In genomic region chrX:109347618-109348017, GRCh38 we compare ENCODE assay signal across 12 cellular contexts.
DNase-seq lines count a peak whose midpoint lies in the region; ATAC-seq and TF ChIP-seq lines count a peak whose summit lies in the region.
"Had no signal": no experiment of that assay in that cellular context is flagged by ENCODE, and none has a peak within 500 bp of the region (broad histone marks: within the 10 kb centered on the region; RNA-seq: fewer than 3 reads in every experiment).

No MANE protein-coding gene starts in this region.

- ATAC-seq in upper lobe of right lung (peak; percentile 51), GM21619 (IDR thresholded peaks at IDR 0.05; ENCODE audit: unreplicated experiment) (no peak), HG03378 (IDR thresholded peaks at IDR 0.05; ENCODE audit: unreplicated experiment) (no peak)

- CTCF ChIA-PET in activated naive CD4-positive, alpha-beta T cell treated with anti-CD3 and anti-CD28 coated beads for 36 hours (lab: Charles Lee): no interaction called here

- H3K9me3 ChIP-seq in upper lobe of right lung: no peaks in the 10 kb centered on the region
- H3K9me3 ChIP-seq: upper lobe of left lung had no signal

- in situ Hi-C loops in SK-MEL-5 (cut with HindIII; ENCODE audit: low pct_unique_long_range_greater_than_20kb, low sequenced_read_pairs): no loop called here

- no peaks in the 10 kb centered on the region for H3K9me3 Mint-ChIP-seq in activated naive CD4-positive, alpha-beta T cell treated with anti-CD3 and anti-CD28 coated beads for 36 hours

- H3K27me3 Mint-ChIP-seq in activated naive CD4-positive, alpha-beta T cell treated with anti-CD3 and anti-CD28 coated beads for 36 hours (ENCODE audit: low read depth): no peaks in the 10 kb centered on the region

- H3K36me3 ChIP-seq in upper lobe of right lung: no peaks in the 10 kb centered on the region
- H3K36me3 ChIP-seq: upper lobe of left lung had no signal

- H3K36me3 Mint-ChIP-seq in activated naive CD4-positive, alpha-beta T cell treated with anti-CD3 and anti-CD28 coated beads for 36 hours (ENCODE audit: low read depth): no peaks in the 10 kb centered on the region

- H3K27me3 ChIP-seq in upper lobe of right lung: no peaks in the 10 kb centered on the region
- H3K27me3 ChIP-seq: upper lobe of left lung had no signal

- no peak for TF ChIP-seq CTCF in upper lobe of right lung (IDR thresholded peaks at IDR 0.05)

- peak; percentile 11 for DNase-seq in activated naive CD4-positive, alpha-beta T cell treated with anti-CD3 and anti-CD28 coated beads for 36 hours
- DNase-seq in activated naive CD4-positive, alpha-beta T cell treated with Interleukin-2 at 50 U/mL for 16 hours: no peak
- DNase-seq in SK-MEL-5 (ENCODE audit: low read depth, low spot score) (peak; percentile 57), glomerular endothelial cell (ENCODE audit: extremely low read depth, low read depth, low spot score) (peak; percentile 42), upper lobe of right lung (no peak)
- no peak for DNase-seq in stimulated activated CD4-positive, alpha-beta T cell treated with anti-CD3 and anti-CD28 coated beads, Interleukin-2, amount 100 ng/mL, for 24 hours
- DNase-seq: Karpas-422, NCI-H526 treated with DMSO at 0.1 percent for 48 hours, occipital lobe, upper lobe of left lung had no signal

- no peak overlapping the region for H3K4me3 ChIP-seq in upper lobe of right lung
- H3K4me3 ChIP-seq: upper lobe of left lung had no signal

- intact Hi-C loops in activated naive CD4-positive, alpha-beta T cell treated with anti-CD3 and anti-CD28 coated beads for 36 hours (cut with micrococcal nuclease): loop anchor here (1.0 kb wide), 1 partner anchor 76 kb away; no protein-coding TSS in a partner anchor
- intact Hi-C loops in upper lobe of right lung (cut with DNase I): no loop called here

- H3K27ac ChIP-seq in upper lobe of right lung: no peak overlapping the region
- H3K27ac ChIP-seq: upper lobe of left lung had no signal

- H3K27ac Mint-ChIP-seq in activated naive CD4-positive, alpha-beta T cell treated with anti-CD3 and anti-CD28 coated beads for 36 hours: no peak overlapping the region

- H3K4me1 Mint-ChIP-seq in activated naive CD4-positive, alpha-beta T cell treated with anti-CD3 and anti-CD28 coated beads for 36 hours (ENCODE audit: low read depth): peaks cover 2% of the 10 kb centered on the region

- H3K4me1 ChIP-seq in upper lobe of right lung: no peaks in the 10 kb centered on the region
- H3K4me1 ChIP-seq: upper lobe of left lung had no signal

- no peak overlapping the region for H3K4me3 Mint-ChIP-seq in activated naive CD4-positive, alpha-beta T cell treated with anti-CD3 and anti-CD28 coated beads for 36 hours

Comparison
In these comparisons a context has a peak if more than half of its experiments do, and no peak if none do; other contexts are left out.
1. DNase-seq: peak in activated naive CD4-positive, alpha-beta T cell treated with anti-CD3 and anti-CD28 coated beads for 36 hours (single experiment), SK-MEL-5 (single experiment) and glomerular endothelial cell (single experiment); none in activated naive CD4-positive, alpha-beta T cell treated with Interleukin-2 at 50 U/mL for 16 hours (single experiment), upper lobe of right lung (single experiment) and stimulated activated CD4-positive, alpha-beta T cell treated with anti-CD3 and anti-CD28 coated beads, Interleukin-2, amount 100 ng/mL, for 24 hours (0 of 2).